ENCODE assay signal across 8 cellular contexts in the genomic region with DNA sequence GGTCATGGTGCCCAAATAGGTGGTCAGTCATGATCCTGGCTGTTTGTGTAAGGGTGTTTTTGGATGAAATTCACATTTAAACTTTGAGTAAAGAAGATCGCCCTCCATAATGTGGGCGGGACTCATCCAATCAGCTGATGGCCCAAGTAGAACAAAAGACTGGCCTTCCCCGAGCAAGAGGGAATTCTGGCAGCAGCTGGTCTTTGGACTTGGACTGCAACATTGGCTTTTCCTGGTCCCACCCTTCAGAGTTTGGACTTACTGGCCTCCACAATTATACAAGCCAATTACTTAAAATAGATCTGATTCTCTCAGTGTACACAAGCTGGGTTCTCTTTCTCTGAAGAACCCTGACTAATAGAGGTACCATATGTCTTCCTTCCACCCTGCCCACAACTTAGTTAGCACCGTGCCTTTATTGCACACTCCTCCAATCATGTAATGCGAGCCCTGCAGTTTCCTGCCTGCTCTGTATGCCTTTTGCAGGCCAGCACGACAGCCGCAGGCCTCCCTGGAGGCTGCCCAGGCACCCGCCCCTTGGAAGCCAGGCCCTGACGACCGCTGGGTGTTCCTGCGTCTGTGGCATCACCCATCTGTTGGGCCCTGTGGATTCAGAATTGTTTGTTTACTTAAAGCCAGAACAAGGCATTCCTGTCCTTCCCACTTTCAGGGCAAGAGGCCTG. TPM values are rescaled to one million over a fixed set of nuclear protein-coding genes. Genes with fewer than 3 reads are reported as not detected.
DNase-seq lines count a peak whose midpoint lies in the region; ATAC-seq and TF ChIP-seq lines count a peak whose summit lies in the region.

No MANE protein-coding gene starts in this region.

- H3K4me3 ChIP-seq in esophagus (ENCODE audit: low read depth in 1 of 2, low read length in 2 of 2) (no peak overlapping the region), mucosa of descending colon (no peak overlapping the region), urinary bladder (ENCODE audit: low read depth, low read length) (no peak overlapping the region)

- no peaks in the 10 kb centered on the region for H3K27me3 ChIP-seq in esophagus (ENCODE audit: control insufficient read depth in 1 of 2, insufficient read depth in 2 of 2, low read length in 2 of 2)

- peaks cover 5% of the 10 kb centered on the region in 2 donors for H3K4me1 ChIP-seq in esophagus (ENCODE audit: control insufficient read depth in 2 of 2, insufficient read depth in 2 of 2, low read length in 1 of 2)
- peaks cover 17% of the 10 kb centered on the region for H3K4me1 ChIP-seq in mucosa of descending colon (ENCODE audit: low read depth)
- peaks cover 1% of the 10 kb centered on the region for H3K4me1 ChIP-seq in urinary bladder (ENCODE audit: insufficient read depth)

- peaks cover 0 to 1% of the 10 kb centered on the region in 2 donors for H3K9me3 ChIP-seq in esophagus (ENCODE audit: control insufficient read depth in 2 of 2, insufficient read depth in 1 of 2, low read depth in 1 of 2, low read length in 1 of 2)
- H3K9me3 ChIP-seq in mucosa of descending colon: no peaks in the 10 kb centered on the region

- DNase-seq in NCI-H2171 treated with DMSO at 0.1 percent for 48 hours (lab: John Stamatoyannopoulos, UW) (peak; percentile 96), mucosa of descending colon (peak; percentile 67 to 86 (median 76)), NCI-H2029 (lab: John Stamatoyannopoulos, UW) (no peak)
- no peak for DNase-seq in stimulated activated CD4-positive, alpha-beta T cell treated with anti-CD3 and anti-CD28 coated beads, Interleukin-4, amount 100 ng/mL, for 24 hours

- ATAC-seq in mucosa of descending colon (peak; percentile 87), GM21717 (IDR thresholded peaks at IDR 0.05; ENCODE audit: unreplicated experiment) (no peak), HG03196 (IDR thresholded peaks at IDR 0.05; ENCODE audit: unreplicated experiment) (no peak)

- TF ChIP-seq CTCF in mucosa of descending colon (IDR thresholded peaks at IDR 0.05): no peak

- intact Hi-C loops in mucosa of descending colon (cut with DNase I, micrococcal nuclease): no loop called here

- WGBS in esophagus, 2 donors: 51 to 66% methylated on average over 11 of the region's 11 CpGs
- 23% methylated on average over 11 of the region's 11 CpGs for WGBS in urinary bladder

- H3K27ac ChIP-seq in esophagus (ENCODE audit: low read depth in 2 of 2, low read length in 1 of 2) (peak overlapping the region; percentile 65 to 78), urinary bladder (ENCODE audit: low read depth) (peak overlapping the region; percentile 71)

- H3K36me3 ChIP-seq in esophagus (ENCODE audit: control insufficient read depth in 2 of 2, insufficient read depth in 2 of 2, low read length in 1 of 2) (no peaks in the 10 kb centered on the region), mucosa of descending colon (ENCODE audit: low read depth) (no peaks in the 10 kb centered on the region), urinary bladder (ENCODE audit: insufficient read depth) (no peaks in the 10 kb centered on the region)

RNA-seq across cellular contexts. Expression of a gene that starts 1.2 kb away (rescaled TPM):
- polyA plus RNA-seq in esophagus (1 to 10 TPM; 2.4 to 4.5 TPM), urinary bladder (12.8 TPM)
- total RNA-seq in mucosa of descending colon (1 to 10 TPM; 1.6 to 7.5 (median 7.2) TPM), urinary bladder (24.8 TPM)

RNA-seq across cellular contexts. Expression of a gene that starts 20.5 kb away (rescaled TPM):
- polyA plus RNA-seq in esophagus (1 to 10 TPM; 1.3 to 1.4 TPM), urinary bladder (5.6 TPM)
- total RNA-seq in mucosa of descending colon (1 to 10 TPM; 4.0 to 9.1 (median 4.7) TPM), urinary bladder (12.8 TPM)

Comparison
In these comparisons a context has a peak if more than half of its experiments do, and no peak if none do; other contexts are left out.
1. DNase-seq: peak in NCI-H2171 treated with DMSO at 0.1 percent for 48 hours (single experiment) and mucosa of descending colon (3 of 3); none in NCI-H2029 (single experiment) and stimulated activated CD4-positive, alpha-beta T cell treated with anti-CD3 and anti-CD28 coated beads, Interleukin-4, amount 100 ng/mL, for 24 hours (single experiment).